ENCODE assay signal across 7 cellular contexts in genomic region chr14:73569185-73569957, GRCh38.
DNase-seq lines count a peak whose midpoint lies in the region; ATAC-seq and TF ChIP-seq lines count a peak whose summit lies in the region.
"Not testable (repeated sequence)": the region's sequence is repeated elsewhere in the genome, so short reads cannot be mapped to it uniquely, and the experiment has no call there.

A gene with protein sequence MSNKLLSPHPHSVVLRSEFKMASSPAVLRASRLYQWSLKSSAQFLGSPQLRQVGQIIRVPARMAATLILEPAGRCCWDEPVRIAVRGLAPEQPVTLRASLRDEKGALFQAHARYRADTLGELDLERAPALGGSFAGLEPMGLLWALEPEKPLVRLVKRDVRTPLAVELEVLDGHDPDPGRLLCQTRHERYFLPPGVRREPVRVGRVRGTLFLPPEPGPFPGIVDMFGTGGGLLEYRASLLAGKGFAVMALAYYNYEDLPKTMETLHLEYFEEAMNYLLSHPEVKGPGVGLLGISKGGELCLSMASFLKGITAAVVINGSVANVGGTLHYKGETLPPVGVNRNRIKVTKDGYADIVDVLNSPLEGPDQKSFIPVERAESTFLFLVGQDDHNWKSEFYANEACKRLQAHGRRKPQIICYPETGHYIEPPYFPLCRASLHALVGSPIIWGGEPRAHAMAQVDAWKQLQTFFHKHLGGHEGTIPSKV (plus strand): TSS chr14:73569213. CDS start chr14:73569241, 28 bp downstream.

- not testable (repeated sequence) for H3K27ac ChIP-seq in iPS-18a (ENCODE audit: low read length)

- not testable (repeated sequence) for H3K27me3 ChIP-seq in iPS-18a (ENCODE audit: control insufficient read depth, insufficient read depth, low read length)

- peak within 1 kb of the TSS; percentile 65 for H3K4me3 ChIP-seq in WI38 (ENCODE audit: low read depth, low read length)
- peak within 1 kb of the TSS; percentile 76 for H3K4me3 ChIP-seq in iPS-18a (ENCODE audit: low read length)
- H3K4me3 ChIP-seq in skeletal muscle cell (ENCODE audit: low read depth, low read length): peak within 1 kb of the TSS; percentile 55

- H3K4me1 ChIP-seq in iPS-18a (ENCODE audit: control insufficient read depth, low read depth, low read length): not testable (repeated sequence)

- peak; percentile 60 for ATAC-seq in GM18502 (IDR thresholded peaks at IDR 0.05; ENCODE audit: poor library complexity, unreplicated experiment)
- peak; percentile 48 for ATAC-seq in HG03095 (IDR thresholded peaks at IDR 0.05; ENCODE audit: unreplicated experiment)

- in situ Hi-C loops in T47D (cut with HindIII; ENCODE audit: low pct_unique_long_range_greater_than_20kb, low sequenced_read_pairs): not testable (repeated sequence)

- not testable (repeated sequence) for H3K36me3 ChIP-seq in iPS-18a (ENCODE audit: control insufficient read depth, low read depth, low read length)

- H3K9ac ChIP-seq in iPS-18a (ENCODE audit: low read length): peak within 1 kb of the TSS; percentile 85

- TF ChIP-seq CTCF in WI38 (IDR thresholded peaks at IDR 0.05; ENCODE audit: low read depth, low read length): not testable (repeated sequence)

- peak; percentile 76 for DNase-seq in NCI-H2196 treated with DMSO at 0.1 percent for 48 hours (lab: John Stamatoyannopoulos, UW; ENCODE audit: unreplicated experiment)
- DNase-seq in T47D (ENCODE audit: low read depth in 1 of 2, low spot score in 1 of 2): peak; percentile 83 to 97
- DNase-seq in skeletal muscle cell (ENCODE audit: low read depth): peak; percentile 78

- H3K9me3 ChIP-seq in iPS-18a (ENCODE audit: control insufficient read depth, low read depth, low read length): not testable (repeated sequence)
